Comparison of ENCODE assay signal across 9 cellular contexts in genomic region chr18:55419132-55419938, GRCh38.
A peak's percentile ranks its signal among the peaks of the same experiment; 100 is the strongest.
DNase-seq lines count a peak whose midpoint lies in the region; ATAC-seq lines count a peak whose summit lies in the region.
"Had no signal": no experiment of that assay in that cellular context is flagged by ENCODE, and none has a peak within 500 bp of the region (broad histone marks: within the 10 kb centered on the region; RNA-seq: fewer than 3 reads in every experiment).

No MANE protein-coding gene starts in this region.

- H3K27me3 ChIP-seq in Karpas-422 (ENCODE audit: low read length) (no peaks in the 10 kb centered on the region), layer of hippocampus (ENCODE audit: control insufficient read depth, insufficient read depth, low read length) (no peaks in the 10 kb centered on the region)

- H2AFZ ChIP-seq in Karpas-422 (ENCODE audit: low read length) = no peak overlapping the region

- H4K20me1 ChIP-seq in Karpas-422 (ENCODE audit: insufficient read depth, low read depth, low read length) = no peaks in the 10 kb centered on the region

- no peak overlapping the region for H3K4me3 ChIP-seq in Karpas-422 (ENCODE audit: low read length)

- H3K36me3 ChIP-seq in Karpas-422 (ENCODE audit: insufficient read depth, low read length) = no peaks in the 10 kb centered on the region

- no peaks in the 10 kb centered on the region for H3K9me3 ChIP-seq in Karpas-422 (ENCODE audit: low read length)

- H3K27ac ChIP-seq in Karpas-422 (ENCODE audit: low read length) (peak overlapping the region; percentile 98), angular gyrus (ENCODE audit: low read depth, low read length) (peak overlapping the region; percentile 70), layer of hippocampus (ENCODE audit: low read depth, low read length) (peak overlapping the region; percentile 82), temporal lobe (ENCODE audit: low read depth, low read length) (peak overlapping the region; percentile 95)

- H3K9me2 ChIP-seq in Karpas-422 (replicated peaks; ENCODE audit: insufficient read depth, low read length) = no peaks in the 10 kb centered on the region

- peak; percentile 42 for DNase-seq in Karpas-422
- DNase-seq in NCI-H1092 (lab: John Stamatoyannopoulos, UW) = no peak
- DNase-seq: immature natural killer cell; stimulated activated naive CD4-positive, alpha-beta T cell had no signal

- no peak for ATAC-seq in HG02678 (IDR thresholded peaks at IDR 0.05; ENCODE audit: unreplicated experiment)
- ATAC-seq in HG03025 (IDR thresholded peaks at IDR 0.05; ENCODE audit: low FRiP score, unreplicated experiment) = no peak

- H3K79me2 ChIP-seq in Karpas-422 (ENCODE audit: low read length) = peaks cover 56% of the 10 kb centered on the region

- H3K9ac ChIP-seq in Karpas-422 (ENCODE audit: low read length) = peak overlapping the region; percentile 71

- H3K4me1 ChIP-seq in Karpas-422 (ENCODE audit: low read length) = peaks cover 100% of the 10 kb centered on the region

- peak overlapping the region; percentile 45 for H3K4me2 ChIP-seq in Karpas-422 (ENCODE audit: low read depth, low read length, poor library complexity, severe bottlenecking)
